In genomic region chr1:34529935-34530859, GRCh38 we compare ENCODE assay signal across 1 cellular context.
TF ChIP-seq lines count a peak whose summit lies in the region.

No MANE protein-coding gene starts in this region.

TF ChIP-seq in GM23338, 12 proteins besides CTCF, POLR2A, EP300 and RAD21 (continued from another document):
- TF ChIP-seq, protein P1, sequence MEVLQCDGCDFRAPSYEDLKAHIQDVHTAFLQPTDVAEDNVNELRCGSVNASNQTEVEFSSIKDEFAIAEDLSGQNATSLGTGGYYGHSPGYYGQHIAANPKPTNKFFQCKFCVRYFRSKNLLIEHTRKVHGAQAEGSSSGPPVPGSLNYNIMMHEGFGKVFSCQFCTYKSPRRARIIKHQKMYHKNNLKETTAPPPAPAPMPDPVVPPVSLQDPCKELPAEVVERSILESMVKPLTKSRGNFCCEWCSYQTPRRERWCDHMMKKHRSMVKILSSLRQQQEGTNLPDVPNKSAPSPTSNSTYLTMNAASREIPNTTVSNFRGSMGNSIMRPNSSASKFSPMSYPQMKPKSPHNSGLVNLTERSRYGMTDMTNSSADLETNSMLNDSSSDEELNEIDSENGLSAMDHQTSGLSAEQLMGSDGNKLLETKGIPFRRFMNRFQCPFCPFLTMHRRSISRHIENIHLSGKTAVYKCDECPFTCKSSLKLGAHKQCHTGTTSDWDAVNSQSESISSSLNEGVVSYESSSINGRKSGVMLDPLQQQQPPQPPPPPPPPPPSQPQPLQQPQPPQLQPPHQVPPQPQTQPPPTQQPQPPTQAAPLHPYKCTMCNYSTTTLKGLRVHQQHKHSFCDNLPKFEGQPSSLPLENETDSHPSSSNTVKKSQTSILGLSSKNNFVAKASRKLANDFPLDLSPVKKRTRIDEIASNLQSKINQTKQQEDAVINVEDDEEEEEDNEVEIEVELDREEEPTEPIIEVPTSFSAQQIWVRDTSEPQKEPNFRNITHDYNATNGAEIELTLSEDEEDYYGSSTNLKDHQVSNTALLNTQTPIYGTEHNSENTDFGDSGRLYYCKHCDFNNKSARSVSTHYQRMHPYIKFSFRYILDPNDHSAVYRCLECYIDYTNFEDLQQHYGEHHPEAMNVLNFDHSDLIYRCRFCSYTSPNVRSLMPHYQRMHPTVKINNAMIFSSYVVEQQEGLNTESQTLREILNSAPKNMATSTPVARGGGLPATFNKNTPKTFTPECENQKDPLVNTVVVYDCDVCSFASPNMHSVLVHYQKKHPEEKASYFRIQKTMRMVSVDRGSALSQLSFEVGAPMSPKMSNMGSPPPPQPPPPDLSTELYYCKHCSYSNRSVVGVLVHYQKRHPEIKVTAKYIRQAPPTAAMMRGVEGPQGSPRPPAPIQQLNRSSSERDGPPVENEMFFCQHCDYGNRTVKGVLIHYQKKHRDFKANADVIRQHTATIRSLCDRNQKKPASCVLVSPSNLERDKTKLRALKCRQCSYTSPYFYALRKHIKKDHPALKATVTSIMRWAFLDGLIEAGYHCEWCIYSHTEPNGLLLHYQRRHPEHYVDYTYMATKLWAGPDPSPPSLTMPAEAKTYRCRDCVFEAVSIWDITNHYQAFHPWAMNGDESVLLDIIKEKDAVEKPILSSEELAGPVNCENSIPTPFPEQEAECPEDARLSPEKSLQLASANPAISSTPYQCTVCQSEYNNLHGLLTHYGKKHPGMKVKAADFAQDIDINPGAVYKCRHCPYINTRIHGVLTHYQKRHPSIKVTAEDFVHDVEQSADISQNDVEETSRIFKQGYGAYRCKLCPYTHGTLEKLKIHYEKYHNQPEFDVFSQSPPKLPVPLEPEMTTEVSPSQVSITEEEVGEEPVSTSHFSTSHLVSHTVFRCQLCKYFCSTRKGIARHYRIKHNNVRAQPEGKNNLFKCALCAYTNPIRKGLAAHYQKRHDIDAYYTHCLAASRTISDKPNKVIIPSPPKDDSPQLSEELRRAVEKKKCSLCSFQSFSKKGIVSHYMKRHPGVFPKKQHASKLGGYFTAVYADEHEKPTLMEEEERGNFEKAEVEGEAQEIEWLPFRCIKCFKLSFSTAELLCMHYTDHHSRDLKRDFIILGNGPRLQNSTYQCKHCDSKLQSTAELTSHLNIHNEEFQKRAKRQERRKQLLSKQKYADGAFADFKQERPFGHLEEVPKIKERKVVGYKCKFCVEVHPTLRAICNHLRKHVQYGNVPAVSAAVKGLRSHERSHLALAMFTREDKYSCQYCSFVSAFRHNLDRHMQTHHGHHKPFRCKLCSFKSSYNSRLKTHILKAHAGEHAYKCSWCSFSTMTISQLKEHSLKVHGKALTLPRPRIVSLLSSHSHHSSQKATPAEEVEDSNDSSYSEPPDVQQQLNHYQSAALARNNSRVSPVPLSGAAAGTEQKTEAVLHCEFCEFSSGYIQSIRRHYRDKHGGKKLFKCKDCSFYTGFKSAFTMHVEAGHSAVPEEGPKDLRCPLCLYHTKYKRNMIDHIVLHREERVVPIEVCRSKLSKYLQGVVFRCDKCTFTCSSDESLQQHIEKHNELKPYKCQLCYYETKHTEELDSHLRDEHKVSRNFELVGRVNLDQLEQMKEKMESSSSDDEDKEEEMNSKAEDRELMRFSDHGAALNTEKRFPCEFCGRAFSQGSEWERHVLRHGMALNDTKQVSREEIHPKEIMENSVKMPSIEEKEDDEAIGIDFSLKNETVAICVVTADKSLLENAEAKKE (CRISPR knock-in tag; IDR thresholded peaks at IDR 0.05): no peak
- no peak for TF ChIP-seq CREB1 (CRISPR knock-in tag; IDR thresholded peaks at IDR 0.05; ENCODE audit: low read depth)
- TF ChIP-seq, protein P2, sequence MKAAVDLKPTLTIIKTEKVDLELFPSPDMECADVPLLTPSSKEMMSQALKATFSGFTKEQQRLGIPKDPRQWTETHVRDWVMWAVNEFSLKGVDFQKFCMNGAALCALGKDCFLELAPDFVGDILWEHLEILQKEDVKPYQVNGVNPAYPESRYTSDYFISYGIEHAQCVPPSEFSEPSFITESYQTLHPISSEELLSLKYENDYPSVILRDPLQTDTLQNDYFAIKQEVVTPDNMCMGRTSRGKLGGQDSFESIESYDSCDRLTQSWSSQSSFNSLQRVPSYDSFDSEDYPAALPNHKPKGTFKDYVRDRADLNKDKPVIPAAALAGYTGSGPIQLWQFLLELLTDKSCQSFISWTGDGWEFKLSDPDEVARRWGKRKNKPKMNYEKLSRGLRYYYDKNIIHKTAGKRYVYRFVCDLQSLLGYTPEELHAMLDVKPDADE (IDR thresholded peaks at IDR 0.05): no peak
